In the genomic region with DNA sequence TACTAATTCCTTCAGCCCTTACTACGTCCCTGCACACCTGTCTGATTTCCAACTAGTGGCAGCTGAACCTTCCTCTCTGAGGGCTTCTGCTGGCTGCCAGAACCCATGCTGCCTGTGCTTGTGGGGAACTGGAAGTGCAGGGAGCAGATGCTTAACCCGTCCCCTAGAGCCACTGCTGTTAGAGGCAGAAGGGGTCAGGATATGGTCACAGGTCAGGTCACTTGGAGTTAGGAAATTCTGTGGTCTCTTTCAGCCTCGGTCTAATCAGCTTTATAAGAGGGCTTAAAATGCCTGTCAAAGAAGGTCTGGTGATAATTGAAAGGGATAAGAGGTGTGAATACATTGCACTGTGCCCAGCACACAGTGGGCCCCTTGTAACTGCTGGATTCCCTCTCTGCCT, we compare ENCODE assay signal across 16 cellular contexts.
A peak's percentile ranks its signal among the peaks of the same experiment; 100 is the strongest.
DNase-seq lines count a peak whose midpoint lies in the region; ATAC-seq and TF ChIP-seq lines count a peak whose summit lies in the region.
"Had no signal": no experiment of that assay in that cellular context is flagged by ENCODE, and none has a peak within 500 bp of the region (broad histone marks: within the 10 kb centered on the region; RNA-seq: fewer than 3 reads in every experiment).

No MANE protein-coding gene starts in this region.

- H3K9me3 Mint-ChIP-seq in glutamatergic neuron (ENCODE audit: unreplicated experiment) (peaks cover 3% of the 10 kb centered on the region), neural progenitor cell (peaks cover 19% of the 10 kb centered on the region)

- H3K27me3 ChIP-seq in neural progenitor cell: no peaks in the 10 kb centered on the region
- H3K27me3 ChIP-seq in heart left ventricle: no peaks in the 10 kb centered on the region
- H3K27me3 ChIP-seq: BE2C had no signal

- H3K4me3 Mint-ChIP-seq in glutamatergic neuron (ENCODE audit: unreplicated experiment): no peak overlapping the region
- peak overlapping the region; percentile 25 for H3K4me3 Mint-ChIP-seq in neural progenitor cell
- H3K4me3 Mint-ChIP-seq: CD4-positive, alpha-beta memory T cell had no signal

- H3K4me3 ChIP-seq in neural progenitor cell: peak overlapping the region; percentile 19
- H3K4me3 ChIP-seq in heart left ventricle: no peak overlapping the region
- H3K4me3 ChIP-seq: A549, HAP-1 had no signal

- peak; percentile 83 for DNase-seq in MV-4-11 (lab: John Stamatoyannopoulos, UW)
- peak; percentile 76 for DNase-seq in SKM-1 treated with dmso at 0.1 percent for 144 hours (lab: John Stamatoyannopoulos, UW; ENCODE audit: unreplicated experiment)
- DNase-seq in glutamatergic neuron: peak; percentile 55
- peak; percentile 85 for DNase-seq in neural progenitor cell (ENCODE audit: low spot score)
- DNase-seq in heart left ventricle: no peak
- DNase-seq: BE2C; CD4-positive, alpha-beta memory T cell; DMS79 treated with DMSO at 0.1 percent for 48 hours; EL; GDM1 had no signal

- intact Hi-C loops in heart left ventricle (cut with DNase I): no loop called here

- no peak overlapping the region for H3K9ac ChIP-seq in neural progenitor cell

- H3K27ac ChIP-seq in neural progenitor cell: peak overlapping the region; percentile 42
- H3K27ac ChIP-seq in heart left ventricle: no peak overlapping the region
- H3K27ac ChIP-seq: A549, C4-2B, HL-60 had no signal

- peak overlapping the region; percentile 77 for H3K4me2 ChIP-seq in neural progenitor cell
- H3K4me2 ChIP-seq: A549 had no signal

- TF ChIP-seq POLR2A in heart left ventricle (IDR thresholded peaks at IDR 0.05): no peak

- no peak overlapping the region for H3K27ac Mint-ChIP-seq in glutamatergic neuron (ENCODE audit: unreplicated experiment)
- peak overlapping the region; percentile 91 for H3K27ac Mint-ChIP-seq in neural progenitor cell
- H3K27ac Mint-ChIP-seq: CD4-positive, alpha-beta memory T cell had no signal

- peaks cover 41% of the 10 kb centered on the region for H3K4me1 ChIP-seq in neural progenitor cell
- H3K4me1 ChIP-seq in heart left ventricle: no peaks in the 10 kb centered on the region
- H3K4me1 ChIP-seq: A549, BE2C, HAP-1 had no signal

- H3K9me3 ChIP-seq in neural progenitor cell (ENCODE audit: low read depth): peaks cover 4% of the 10 kb centered on the region
- H3K9me3 ChIP-seq in heart left ventricle: peaks cover 0 to 12% (median 0%) of the 10 kb centered on the region in 12 donors
- H3K9me3 ChIP-seq: A549, BE2C, HAP-1 had no signal

- no peak for ATAC-seq in heart left ventricle
- ATAC-seq in HG03521 (IDR thresholded peaks at IDR 0.05; ENCODE audit: unreplicated experiment): no peak
- ATAC-seq in HG03097 (IDR thresholded peaks at IDR 0.05; ENCODE audit: low FRiP score, unreplicated experiment): no peak
- ATAC-seq: A549 had no signal

- no peaks in the 10 kb centered on the region for H4K20me1 ChIP-seq in neural progenitor cell (ENCODE audit: low read depth)

- H3K36me3 Mint-ChIP-seq in glutamatergic neuron (ENCODE audit: unreplicated experiment) (peaks cover 21% of the 10 kb centered on the region), neural progenitor cell (peaks cover 2% of the 10 kb centered on the region)
- H3K36me3 Mint-ChIP-seq: CD4-positive, alpha-beta memory T cell had no signal

- H3K27me3 Mint-ChIP-seq in glutamatergic neuron (ENCODE audit: unreplicated experiment) (peaks cover 4% of the 10 kb centered on the region), neural progenitor cell (ENCODE audit: insufficient read depth, low read depth) (peaks cover 10% of the 10 kb centered on the region)
- H3K27me3 Mint-ChIP-seq: CD4-positive, alpha-beta memory T cell had no signal

- H3K4me1 Mint-ChIP-seq in glutamatergic neuron (ENCODE audit: low read depth, unreplicated experiment) (peaks cover 13% of the 10 kb centered on the region), neural progenitor cell (peaks cover 37% of the 10 kb centered on the region)
- H3K4me1 Mint-ChIP-seq: CD4-positive, alpha-beta memory T cell had no signal

- peaks cover 14% of the 10 kb centered on the region for H3F3A ChIP-seq in neural progenitor cell (ENCODE audit: low read depth)

- no peaks in the 10 kb centered on the region for H3K79me2 ChIP-seq in neural progenitor cell (ENCODE audit: low read depth)

- 21 to 37% (median 31%) methylated on average over 2 to 3 of the region's 3 CpGs for WGBS in heart left ventricle, 4 donors

- H3K36me3 ChIP-seq in neural progenitor cell (no peaks in the 10 kb centered on the region), heart left ventricle (no peaks in the 10 kb centered on the region)
- H3K36me3 ChIP-seq: BE2C, HAP-1 had no signal

- no peak overlapping the region for H2AFZ ChIP-seq in neural progenitor cell (replicated peaks)

- TF ChIP-seq CTCF in glutamatergic neuron (IDR thresholded peaks at IDR 0.05; ENCODE audit: partially characterized antibody, unreplicated experiment): no peak
- TF ChIP-seq CTCF in neural progenitor cell (IDR thresholded peaks at IDR 0.05): no peak
- TF ChIP-seq CTCF in heart left ventricle (IDR thresholded peaks at IDR 0.05): no peak

Comparison
In these comparisons a context has a peak if more than half of its experiments do, and no peak if none do; other contexts are left out.
1. DNase-seq: peak in MV-4-11 (single experiment), SKM-1 treated with dmso at 0.1 percent for 144 hours (single experiment), glutamatergic neuron (single experiment) and neural progenitor cell (single experiment); none in heart left ventricle (0 of 5).